In genomic region chr5:64166201-64166959, GRCh38 we compare ENCODE assay signal across 8 cellular contexts. TPM values are rescaled to one million over a fixed set of nuclear protein-coding genes. Genes with fewer than 3 reads are reported as not detected.
DNase-seq lines count a peak whose midpoint lies in the region; ATAC-seq and TF ChIP-seq lines count a peak whose summit lies in the region.

No MANE protein-coding gene starts in this region.

- peaks cover 26% of the 10 kb centered on the region for H3K27me3 Mint-ChIP-seq in activated T-cell treated with anti-CD3 and anti-CD28 coated beads, Interleukin-2, amount 50 U/mL, for 72 hours (ENCODE audit: low read depth)
- peaks cover 28% of the 10 kb centered on the region for H3K27me3 Mint-ChIP-seq in chondrocyte (ENCODE audit: low read depth)

- TF ChIP-seq CTCF in chondrocyte (IDR thresholded peaks at IDR 0.05) (no peak), lower lobe of right lung (IDR thresholded peaks at IDR 0.05) (no peak), upper lobe of left lung (IDR thresholded peaks at IDR 0.05) (peak in 1 of 6 experiments; percentile 4)

- no peak for DNase-seq in activated T-cell treated with anti-CD3 and anti-CD28 coated beads, Interleukin-2, amount 50 U/mL, for 72 hours
- DNase-seq in activated T-cell treated with anti-CD3 and anti-CD28 coated beads, Interleukin-2, amount 50 U/mL, for 48 hours = no peak
- no peak for DNase-seq in chondrocyte (ENCODE audit: low spot score)
- no peak for DNase-seq in lower lobe of right lung
- no peak for DNase-seq in upper lobe of left lung
- no peak for DNase-seq in epidermal melanocyte (ENCODE audit: insufficient read length, low spot score)
- DNase-seq in NCI-H524 (lab: John Stamatoyannopoulos, UW) = no peak

- H3K36me3 ChIP-seq in lower lobe of right lung (no peaks in the 10 kb centered on the region), upper lobe of left lung (no peaks in the 10 kb centered on the region)

- peaks cover 5% of the 10 kb centered on the region for H3K4me1 ChIP-seq in lower lobe of right lung
- peaks cover 0 to 6% (median 1%) of the 10 kb centered on the region in 4 donors for H3K4me1 ChIP-seq in upper lobe of left lung

- H3K27ac ChIP-seq in lower lobe of right lung = peak overlapping the region; percentile 85
- peak overlapping the region; percentile 81 to 92 (median 85) for H3K27ac ChIP-seq in upper lobe of left lung

- H3K27ac Mint-ChIP-seq in activated T-cell treated with anti-CD3 and anti-CD28 coated beads, Interleukin-2, amount 50 U/mL, for 72 hours = no peak overlapping the region
- peak overlapping the region; percentile 15 for H3K27ac Mint-ChIP-seq in chondrocyte (ENCODE audit: unreplicated experiment)

- TF ChIP-seq POLR2A in upper lobe of left lung (IDR thresholded peaks at IDR 0.05) = no peak

- H3K27me3 ChIP-seq in lower lobe of right lung (ENCODE audit: low read depth) (peaks cover 10% of the 10 kb centered on the region), upper lobe of left lung (peaks cover 0 to 10% (median 6%) of the 10 kb centered on the region in 4 donors)

- 14 to 29% methylated on average over 17 to 21 of the region's 23 CpGs for WGBS in upper lobe of left lung, 2 donors

- TF ChIP-seq EP300 in upper lobe of left lung (IDR thresholded peaks at IDR 0.05) = no peak

- ATAC-seq in activated T-cell treated with anti-CD3 and anti-CD28 coated beads, Interleukin-2, amount 50 U/mL, for 72 hours (replicated peaks in 1 of 2) = no peak
- peak in 1 of 2 donors; percentile 64 for ATAC-seq in lower lobe of right lung
- peak; percentile 19 to 44 for ATAC-seq in upper lobe of left lung (ENCODE audit: low FRiP score in 2 of 2)
- ATAC-seq in HG03196 (IDR thresholded peaks at IDR 0.05; ENCODE audit: unreplicated experiment) = no peak

- H3K9me3 Mint-ChIP-seq in activated T-cell treated with anti-CD3 and anti-CD28 coated beads, Interleukin-2, amount 50 U/mL, for 72 hours = no peaks in the 10 kb centered on the region
- H3K9me3 Mint-ChIP-seq in chondrocyte (ENCODE audit: low read depth) = no peaks in the 10 kb centered on the region

- H3K4me3 ChIP-seq in lower lobe of right lung (peak overlapping the region; percentile 63), upper lobe of left lung (peak overlapping the region; percentile 47 to 71 (median 62))

- intact Hi-C loops in lower lobe of right lung (cut with DNase I) = no loop called here

- no peaks in the 10 kb centered on the region for H3K4me1 Mint-ChIP-seq in activated T-cell treated with anti-CD3 and anti-CD28 coated beads, Interleukin-2, amount 50 U/mL, for 72 hours (ENCODE audit: low read depth)
- peaks cover 11% of the 10 kb centered on the region for H3K4me1 Mint-ChIP-seq in chondrocyte (ENCODE audit: low read depth)

- H3K9me3 ChIP-seq in lower lobe of right lung = no peaks in the 10 kb centered on the region
- no peaks in the 10 kb centered on the region for H3K9me3 ChIP-seq in upper lobe of left lung

- H3K4me3 Mint-ChIP-seq in activated T-cell treated with anti-CD3 and anti-CD28 coated beads, Interleukin-2, amount 50 U/mL, for 72 hours = peak overlapping the region; percentile 56 to 61
- peak overlapping the region; percentile 83 for H3K4me3 Mint-ChIP-seq in chondrocyte (ENCODE audit: unreplicated experiment)

- peaks cover 0 to 2% of the 10 kb centered on the region in 2 donors for H3K36me3 Mint-ChIP-seq in activated T-cell treated with anti-CD3 and anti-CD28 coated beads, Interleukin-2, amount 50 U/mL, for 72 hours (ENCODE audit: insufficient read depth in 2 of 2)
- H3K36me3 Mint-ChIP-seq in chondrocyte (ENCODE audit: low read depth) = no peaks in the 10 kb centered on the region

RNA-seq across cellular contexts. Expression of gene RNF180, which starts 0.7 kb away (rescaled TPM):
- total RNA-seq in activated T-cell treated with anti-CD3 and anti-CD28 coated beads, Interleukin-2, amount 50 U/mL, for 72 hours = not detected
- total RNA-seq in chondrocyte (5.8 to 6.4 TPM (median 6.1 TPM) in 3 replicates), lower lobe of right lung (12.2 TPM), upper lobe of left lung (10 to 100 TPM in 2 of 6 donors, 1 to 10 TPM in 4; 5.0 to 17.4 (median 9.7) TPM)

Comparison
In these comparisons a context has a peak if more than half of its experiments do, and no peak if none do; other contexts are left out.
1. ATAC-seq: peak in upper lobe of left lung (2 of 2); none in activated T-cell treated with anti-CD3 and anti-CD28 coated beads, Interleukin-2, amount 50 U/mL, for 72 hours (0 of 2) and HG03196 (single experiment).